In the genomic region with DNA sequence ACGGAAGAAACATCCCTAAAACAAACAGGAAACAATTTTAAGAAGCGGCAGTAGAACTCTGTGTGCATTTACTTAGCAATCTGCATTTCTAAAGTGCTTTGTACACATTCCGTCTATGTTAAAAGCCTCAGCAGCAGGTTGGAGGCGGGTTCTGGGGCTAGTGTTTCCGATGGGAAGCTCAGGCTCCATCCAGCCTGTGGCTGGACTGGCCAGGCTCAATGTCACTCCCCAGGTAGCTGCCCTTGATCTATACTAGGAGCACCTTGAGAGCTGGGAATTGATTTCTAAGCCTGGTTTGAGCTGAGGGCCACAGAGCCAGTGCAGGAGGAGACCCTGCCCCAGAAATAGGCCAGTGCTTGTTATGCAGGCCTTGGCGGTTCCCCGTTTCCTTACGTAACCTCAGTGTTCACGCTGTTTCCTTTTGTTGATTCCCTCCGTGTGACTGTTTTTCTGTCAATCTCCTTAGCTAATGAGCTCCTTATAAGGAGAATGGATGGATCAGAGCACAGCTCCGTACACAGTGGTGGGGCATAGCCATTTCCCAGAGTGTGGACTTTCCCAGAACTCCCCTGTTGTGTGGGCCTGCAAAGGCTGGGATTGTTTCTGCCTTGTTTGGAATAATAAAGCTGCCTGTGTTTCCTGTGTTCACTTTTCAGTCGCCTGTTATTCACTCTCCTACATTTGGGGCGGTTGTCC, we compare ENCODE assay signal across 8 cellular contexts.
DNase-seq lines count a peak whose midpoint lies in the region; ATAC-seq and TF ChIP-seq lines count a peak whose summit lies in the region.

No MANE protein-coding gene starts in this region.

- H3K36me3 ChIP-seq in WERI-Rb-1: peaks cover 11% of the 10 kb centered on the region

- ATAC-seq in HG03039 (IDR thresholded peaks at IDR 0.05; ENCODE audit: unreplicated experiment): no peak
- no peak for ATAC-seq in HG03469 (IDR thresholded peaks at IDR 0.05; ENCODE audit: unreplicated experiment)
- ATAC-seq in HG02884 (IDR thresholded peaks at IDR 0.05; ENCODE audit: unreplicated experiment): no peak

- peak; percentile 73 for DNase-seq in NCI-H2107 treated with DMSO at 0.1 percent for 48 hours (lab: John Stamatoyannopoulos, UW; ENCODE audit: unreplicated experiment)
- DNase-seq in NCI-H2107 (lab: John Stamatoyannopoulos, UW): no peak
- DNase-seq in WERI-Rb-1: peak; percentile 65
- DNase-seq in iPS-NIHi11 (ENCODE audit: low spot score): peak; percentile 71
- DNase-seq in superior temporal gyrus (ENCODE audit: extremely low spot score): peak; percentile 33

- H3K9me3 ChIP-seq in WERI-Rb-1 (ENCODE audit: severe bottlenecking): no peaks in the 10 kb centered on the region

- H3K4me3 ChIP-seq in WERI-Rb-1 (ENCODE audit: low read depth, low read length): no peak overlapping the region

- peak overlapping the region; percentile 38 for H3K27ac ChIP-seq in WERI-Rb-1

- TF ChIP-seq CTCF in WERI-Rb-1 (IDR thresholded peaks at IDR 0.05; ENCODE audit: low read depth, low read length): no peak

- no peaks in the 10 kb centered on the region for H3K27me3 ChIP-seq in WERI-Rb-1 (ENCODE audit: insufficient read depth, low read depth, severe bottlenecking)
